10 cellular contexts compared by ENCODE assay signal in genomic region chrX:115957862-115958490, GRCh38.
DNase-seq lines count a peak whose midpoint lies in the region; ATAC-seq and TF ChIP-seq lines count a peak whose summit lies in the region.
"Had no signal": no experiment of that assay in that cellular context is flagged by ENCODE, and none has a peak within 500 bp of the region (broad histone marks: within the 10 kb centered on the region; RNA-seq: fewer than 3 reads in every experiment).

No MANE protein-coding gene starts in this region.

- TF ChIP-seq EP300 in Ishikawa (IDR thresholded peaks at IDR 0.05; ENCODE audit: borderline replicate concordance), result no peak

- no peak for ATAC-seq in GM21367 (IDR thresholded peaks at IDR 0.05; ENCODE audit: unreplicated experiment)
- ATAC-seq: activated CD8-positive, alpha-beta memory T cell treated with anti-CD3 and anti-CD28 coated beads, Interleukin-2, amount 10 ng/mL, durations not matched to agents 7 days and 5 days; T-helper 17 cell had no signal

- TF ChIP-seq CTCF in GM06990 (IDR thresholded peaks at IDR 0.05; ENCODE audit: insufficient read depth, low read length, poor library complexity, severe bottlenecking) (peak; percentile 26), liver (IDR thresholded peaks at IDR 0.05; ENCODE audit: low read depth, low read length, missing input control) (peak; percentile 11), adrenal gland (IDR thresholded peaks at IDR 0.05) (peak in 1 of 6 experiments; percentile 29), uterus (IDR thresholded peaks at IDR 0.05) (no peak)

- H3K4me1 ChIP-seq in liver (ENCODE audit: control insufficient read depth in 4 of 4, insufficient read depth in 4 of 4, low read length in 3 of 4) (peaks cover 3 to 18% (median 11%) of the 10 kb centered on the region in 4 donors), adrenal gland (replicated peaks in 1 of 2) (no peaks in the 10 kb centered on the region), uterus (no peaks in the 10 kb centered on the region)

- H3K4me3 ChIP-seq in GM06990 (replicated peaks; ENCODE audit: low read depth, low read length) (no peak overlapping the region), liver (ENCODE audit: low read depth in 1 of 3, low read length in 3 of 3) (no peak overlapping the region), adrenal gland (no peak overlapping the region), uterus (no peak overlapping the region)

- no peaks in the 10 kb centered on the region for H3K36me3 ChIP-seq in GM06990 (ENCODE audit: control insufficient read depth, insufficient read depth, low read length)
- no peaks in the 10 kb centered on the region for H3K36me3 ChIP-seq in liver (ENCODE audit: control insufficient read depth in 4 of 4, insufficient read depth in 3 of 4, low read depth in 1 of 4, low read length in 3 of 4)
- H3K36me3 ChIP-seq in adrenal gland (replicated peaks in 1 of 2), result no peaks in the 10 kb centered on the region
- H3K36me3 ChIP-seq in uterus, result no peaks in the 10 kb centered on the region

- no peaks in the 10 kb centered on the region for H3K9me3 ChIP-seq in liver (ENCODE audit: control insufficient read depth in 4 of 4, low read length in 3 of 4)
- H3K9me3 ChIP-seq in adrenal gland (replicated peaks in 1 of 3), result no peaks in the 10 kb centered on the region
- H3K9me3 ChIP-seq in uterus, result no peaks in the 10 kb centered on the region

- H3K27ac ChIP-seq in liver (ENCODE audit: low read depth in 1 of 2, low read length in 2 of 2) (no peak overlapping the region), adrenal gland (no peak overlapping the region), uterus (no peak overlapping the region)

- 86% methylated on average over 11 of the region's 11 CpGs for WGBS in liver
- 56 to 84% (median 69%) methylated on average over 5 to 11 of the region's 11 CpGs for WGBS in adrenal gland, 4 donors

- no peaks in the 10 kb centered on the region for H3K27me3 ChIP-seq in GM06990 (replicated peaks; ENCODE audit: control insufficient read depth, insufficient read depth, low read length)
- H3K27me3 ChIP-seq in liver (ENCODE audit: control insufficient read depth in 4 of 4, insufficient read depth in 4 of 4, low read length in 3 of 4), result no peaks in the 10 kb centered on the region
- peaks cover 33% of the 10 kb centered on the region for H3K27me3 ChIP-seq in adrenal gland
- H3K27me3 ChIP-seq in uterus, result no peaks in the 10 kb centered on the region

- intact Hi-C loops in adrenal gland (cut with DNase I) (no loop called here), uterus (cut with DNase I; ENCODE audit: low total_unique reads) (no loop called here)

- no peak overlapping the region for H3K9ac ChIP-seq in liver (ENCODE audit: low read depth in 1 of 2, low read length in 2 of 2)

- TF ChIP-seq RAD21 in Ishikawa (IDR thresholded peaks at IDR 0.05; ENCODE audit: low read depth) (peak; percentile 63), liver (IDR thresholded peaks at IDR 0.05) (peak; percentile 40 to 72)

- DNase-seq in GM06990 (ENCODE audit: extremely low read depth, insufficient read length) (no peak), RPMI7951 (ENCODE audit: low read depth) (peak; percentile 14), adrenal gland (no peak), uterus (no peak)
- DNase-seq: activated CD8-positive, alpha-beta memory T cell treated with anti-CD3 and anti-CD28 coated beads, Interleukin-2, amount 10 ng/mL, durations not matched to agents 7 days and 5 days; HCEC 1CT; T-helper 17 cell had no signal

- TF ChIP-seq POLR2A in adrenal gland (IDR thresholded peaks at IDR 0.05) (no peak), uterus (IDR thresholded peaks at IDR 0.05) (no peak)

TF ChIP-seq in Ishikawa, 13 proteins besides CTCF, POLR2A, EP300 and RAD21:
- TF ChIP-seq YY1 (IDR thresholded peaks at IDR 0.05; ENCODE audit: low read depth), result no peak
- no peak for TF ChIP-seq FOXM1 (IDR thresholded peaks at IDR 0.05; ENCODE audit: borderline replicate concordance, low read depth)
- TF ChIP-seq EGR1 (IDR thresholded peaks at IDR 0.05), result no peak
- TF ChIP-seq TCF12 (IDR thresholded peaks at IDR 0.05; ENCODE audit: low read depth), result no peak
- TF ChIP-seq ZBTB7A (IDR thresholded peaks at IDR 0.05; ENCODE audit: low read depth), result no peak
- no peak for TF ChIP-seq TAF1 (IDR thresholded peaks at IDR 0.05; ENCODE audit: low read depth)
- no peak for TF ChIP-seq REST (IDR thresholded peaks at IDR 0.05; ENCODE audit: low read depth)
TF ChIP-seq in Ishikawa: peak in this region for 0.

TF ChIP-seq in liver, 16 proteins besides CTCF, POLR2A, EP300 and RAD21:
- TF ChIP-seq HNF4A (conservative IDR thresholded peaks at IDR 0.05) (no peak), TAF1 (conservative IDR thresholded peaks at IDR 0.05) (no peak), HNF4G (IDR thresholded peaks at IDR 0.05) (no peak)

Comparison
In these comparisons a context has a peak if more than half of its experiments do, and no peak if none do; other contexts are left out.
1. CTCF ChIP-seq: peak in GM06990 (single experiment) and liver (single experiment); none in uterus (0 of 4).